ENCODE assay signal across 15 cellular contexts in genomic region chr3:168077091-168077490, GRCh38.
"Had no signal": no experiment of that assay in that cellular context is flagged by ENCODE, and none has a peak within 500 bp of the region (broad histone marks: within the 10 kb centered on the region; RNA-seq: fewer than 3 reads in every experiment).

No MANE protein-coding gene starts in this region.

- H3K27me3 ChIP-seq: thyroid gland, uterus had no signal

- H3K9me3 Mint-ChIP-seq: activated CD8-positive, alpha-beta T cell treated with anti-CD3 and anti-CD28 coated beads for 36 hours; activated naive CD4-positive, alpha-beta T cell treated with anti-CD3 and anti-CD28 coated beads for 36 hours; activated T-helper 17 cell treated with anti-CD3 and anti-CD28 coated beads, Interleukin-2, amount 50 U/mL, for 72 hours; natural killer cell; stimulated activated effector memory CD8-positive, alpha-beta T cell treated with anti-CD3 and anti-CD28 coated beads, Interleukin-12 subunit alpha, Interleukin-12 subunit beta, amount 100 ng/mL, for 72 hours had no signal

- H3K4me3 ChIP-seq: thyroid gland, uterus had no signal

- DNase-seq: activated CD8-positive, alpha-beta T cell treated with anti-CD3 and anti-CD28 coated beads for 36 hours; activated naive CD4-positive, alpha-beta T cell treated with anti-CD3 and anti-CD28 coated beads for 36 hours; central memory CD4-positive, alpha-beta T cell; cortex of kidney; effector CD8-positive, alpha-beta T cell; hypothalamus; left colon; natural killer cell; right cardiac atrium; T1000; thyroid gland; uterus had no signal

- ATAC-seq: activated CD8-positive, alpha-beta T cell treated with anti-CD3 and anti-CD28 coated beads for 36 hours; activated T-helper 17 cell treated with anti-CD3 and anti-CD28 coated beads, Interleukin-2, amount 50 U/mL, for 72 hours; left colon; natural killer cell; right cardiac atrium; stimulated activated effector memory CD8-positive, alpha-beta T cell treated with anti-CD3 and anti-CD28 coated beads, Interleukin-12 subunit alpha, Interleukin-12 subunit beta, amount 100 ng/mL, for 72 hours had no signal

- H3K36me3 ChIP-seq: thyroid gland, uterus had no signal

- H3K36me3 Mint-ChIP-seq: natural killer cell; stimulated activated effector memory CD8-positive, alpha-beta T cell treated with anti-CD3 and anti-CD28 coated beads, Interleukin-12 subunit alpha, Interleukin-12 subunit beta, amount 100 ng/mL, for 72 hours had no signal

- H3K4me1 ChIP-seq: thyroid gland, uterus had no signal

- H3K27ac ChIP-seq: thyroid gland, uterus, VCaP had no signal

- H3K9me3 ChIP-seq: thyroid gland, uterus had no signal

- H3K27ac Mint-ChIP-seq: activated CD8-positive, alpha-beta T cell treated with anti-CD3 and anti-CD28 coated beads for 36 hours; activated naive CD4-positive, alpha-beta T cell treated with anti-CD3 and anti-CD28 coated beads for 36 hours; activated T-helper 17 cell treated with anti-CD3 and anti-CD28 coated beads, Interleukin-2, amount 50 U/mL, for 72 hours; natural killer cell; stimulated activated effector memory CD8-positive, alpha-beta T cell treated with anti-CD3 and anti-CD28 coated beads, Interleukin-12 subunit alpha, Interleukin-12 subunit beta, amount 100 ng/mL, for 72 hours had no signal
